In genomic region chr3:67648229-67648628, GRCh38 we compare ENCODE assay signal across 16 cellular contexts. TPM values are rescaled to one million over a fixed set of nuclear protein-coding genes. Genes with fewer than 3 reads are reported as not detected.
DNase-seq lines count a peak whose midpoint lies in the region; ATAC-seq and TF ChIP-seq lines count a peak whose summit lies in the region.
"Had no signal": no experiment of that assay in that cellular context is flagged by ENCODE, and none has a peak within 500 bp of the region (broad histone marks: within the 10 kb centered on the region; RNA-seq: fewer than 3 reads in every experiment).

No MANE protein-coding gene starts in this region.

- H3K27me3 ChIP-seq in ACC112 (ENCODE audit: insufficient read depth, low read length) (no peaks in the 10 kb centered on the region), GM23248 (replicated peaks; ENCODE audit: insufficient read depth) (no peaks in the 10 kb centered on the region), colonic mucosa (no peaks in the 10 kb centered on the region)

- intact Hi-C loops in colonic mucosa (cut with DNase I) = no loop called here

- TF ChIP-seq CTCF in colonic mucosa (IDR thresholded peaks at IDR 0.05) (no peak), GM10266 (IDR thresholded peaks at IDR 0.05; ENCODE audit: control insufficient read depth, insufficient read depth, low read depth, missing control alignments) (no peak)

- 80 to 84% methylated on average over 4 of the region's 4 CpGs for WGBS in GM23248 (ENCODE audit: low coverage in 1 of 2, low lambda C conversion rate in 2 of 2, missing lambda C conversion rate in 2 of 2), 2 experiments

- no peaks in the 10 kb centered on the region for H3K9me3 ChIP-seq in GM23248 (ENCODE audit: low read depth)
- no peaks in the 10 kb centered on the region for H3K9me3 ChIP-seq in colonic mucosa

- H3F3A ChIP-seq in GM23248 (ENCODE audit: insufficient read depth) = peaks cover 34% of the 10 kb centered on the region

- in situ Hi-C loops in GM23248 (cut with MboI) = no loop called here

- H3K79me2 ChIP-seq in ACC112 (ENCODE audit: control insufficient read depth, insufficient read depth, low read length, unreplicated experiment) = peaks cover 85% of the 10 kb centered on the region
- peaks cover 79% of the 10 kb centered on the region for H3K79me2 ChIP-seq in GM23248 (ENCODE audit: insufficient read depth)

- DNase-seq in GM23248 = peak; percentile 27
- DNase-seq in colonic mucosa = peak; percentile 31
- peak; percentile 18 for DNase-seq in mucosa of gallbladder (ENCODE audit: low spot score)
- no peak for DNase-seq in DMS79 treated with DMSO at 0.1 percent for 48 hours (lab: John Stamatoyannopoulos, UW)
- DNase-seq in NCI-H2081 (lab: John Stamatoyannopoulos, UW) = no peak
- DNase-seq in GM10266 (ENCODE audit: extremely low spot score) = no peak
- DNase-seq: activated gamma-delta T cell; DMS 273 treated with DMSO at 0.1 percent for 48 hours; NCI-H1048; NCI-H2107; retina; stimulated activated CD4-positive, alpha-beta T cell treated with anti-CD3 and anti-CD28 coated beads, Interleukin-1b, Interleukin-23, amount 100 ng/mL, for 48 hours had no signal

- H2AFZ ChIP-seq in ACC112 (ENCODE audit: low read length, unreplicated experiment) (no peak overlapping the region), GM23248 (no peak overlapping the region)

- H3K4me3 ChIP-seq in ACC112 (ENCODE audit: low read depth, low read length) (no peak overlapping the region), GM23248 (no peak overlapping the region), colonic mucosa (no peak overlapping the region)
- H3K4me3 ChIP-seq: K562 had no signal

- H3K36me3 ChIP-seq in ACC112 (ENCODE audit: insufficient read depth, low read length) = peaks cover 5% of the 10 kb centered on the region
- H3K36me3 ChIP-seq in GM23248 (ENCODE audit: low read depth) = no peaks in the 10 kb centered on the region
- H3K36me3 ChIP-seq in colonic mucosa = no peaks in the 10 kb centered on the region

- ATAC-seq in GM19395 (IDR thresholded peaks at IDR 0.05; ENCODE audit: unreplicated experiment) = no peak
- ATAC-seq: activated CD4-positive, CD25-positive, alpha-beta regulatory T cell treated with anti-CD3 and anti-CD28 coated beads, Interleukin-2, amount 50 U/mL, for 24 hours; K562 had no signal

- H3K4me1 ChIP-seq in ACC112 (ENCODE audit: control insufficient read depth, insufficient read depth, low read length, unreplicated experiment) (peaks cover 57% of the 10 kb centered on the region), GM23248 (ENCODE audit: insufficient read depth) (peaks cover 35% of the 10 kb centered on the region), colonic mucosa (peaks cover 19% of the 10 kb centered on the region)

- H3K9ac ChIP-seq in GM23248 (peak overlapping the region; percentile 63), colonic mucosa (ENCODE audit: low read depth in 2 of 2, low read length in 2 of 2) (peak overlapping the region in 1 of 2 donors; percentile 22)

- no peaks in the 10 kb centered on the region for H4K20me1 ChIP-seq in GM23248 (ENCODE audit: insufficient read depth)

- H3K27ac ChIP-seq in ACC112 (ENCODE audit: low read depth, low read length) (peak overlapping the region; percentile 98), GM23248 (peak overlapping the region; percentile 88), colonic mucosa (peak overlapping the region; percentile 40)

- no peaks in the 10 kb centered on the region for H3K9me2 ChIP-seq in GM23248 (ENCODE audit: insufficient read depth)

- peak overlapping the region; percentile 10 for H3K4me2 ChIP-seq in GM23248 (ENCODE audit: unreplicated experiment)

RNA-seq across cellular contexts. Expression of gene SUCLG2, which starts 6.2 kb away (rescaled TPM):
- total RNA-seq in GM23248 (2014; rRNA removed; shearing (Covaris generic)) = 47.3 and 49.9 TPM in 2 replicates
- 49.9 and 53.1 TPM in 2 replicates for polyA plus RNA-seq in GM23248 (2016; fragmentation: Nextera tagmentation; extraction: Ambion mirVana)
- total RNA-seq in colonic mucosa (100 to 1,000 TPM; 114 to 219 TPM), mucosa of gallbladder (104 TPM)

Comparison
In these comparisons a context has a peak if more than half of its experiments do, and no peak if none do; other contexts are left out.
1. H3K27ac ChIP-seq: peak in every context shown above with its lines; median percentile 98 in ACC112; 88 in GM23248; 40 in colonic mucosa.
2. DNase-seq: peak in GM23248 (single experiment), colonic mucosa (single experiment) and mucosa of gallbladder (single experiment); none in DMS79 treated with DMSO at 0.1 percent for 48 hours (single experiment), NCI-H2081 (0 of 2) and GM10266 (single experiment).